ENCODE assay signal across 1 cellular context in the genomic region with DNA sequence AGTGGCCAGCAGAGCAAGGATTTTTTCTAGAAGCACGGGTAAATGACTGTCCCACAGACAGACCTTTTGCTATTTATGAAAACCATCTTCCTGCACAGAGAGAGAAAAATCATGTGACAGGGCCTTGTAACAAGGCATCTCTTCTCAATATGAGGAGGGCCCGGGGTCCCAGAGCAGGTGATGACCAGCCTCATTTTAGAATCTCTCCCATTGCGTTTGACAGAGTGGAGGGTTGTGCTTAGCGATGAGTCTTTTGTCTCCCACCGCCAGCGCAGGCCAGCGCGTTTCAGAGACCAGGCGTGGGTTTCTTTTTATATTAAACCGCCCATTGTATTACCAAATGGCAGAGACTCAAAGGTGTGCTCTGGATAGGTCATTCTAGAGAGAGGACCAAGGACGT.
TF ChIP-seq lines count a peak whose summit lies in the region.

No MANE protein-coding gene starts in this region.

TF ChIP-seq in IMR-90, 13 proteins besides CTCF, POLR2A, EP300 and RAD21 (continued from another document):
- TF ChIP-seq CEBPB (IDR thresholded peaks at IDR 0.05; ENCODE audit: low read depth, low read length) (no peak), NFE2L2 (IDR thresholded peaks at IDR 0.05; ENCODE audit: low read depth, low read length) (no peak)
